Comparison of ENCODE assay signal across 8 cellular contexts in genomic region chr20:36439040-36439730, GRCh38.
A peak's percentile ranks its signal among the peaks of the same experiment; 100 is the strongest.
DNase-seq lines count a peak whose midpoint lies in the region; ATAC-seq and TF ChIP-seq lines count a peak whose summit lies in the region.

No MANE protein-coding gene starts in this region.

- no peaks in the 10 kb centered on the region for H3K9me3 Mint-ChIP-seq in CD4-positive, alpha-beta memory T cell
- H3K9me3 Mint-ChIP-seq in activated T-helper 17 cell treated with anti-CD3 and anti-CD28 coated beads, Interleukin-2, amount 50 U/mL, for 72 hours = no peaks in the 10 kb centered on the region

- peak; percentile 70 for TF ChIP-seq CTCF in HL-60 (IDR thresholded peaks at IDR 0.05; ENCODE audit: insufficient read depth, low read length)
- TF ChIP-seq CTCF in Peyer's patch (IDR thresholded peaks at IDR 0.05) = peak; percentile 57 to 79 (median 71)
- peak; percentile 88 for TF ChIP-seq CTCF in fibroblast of villous mesenchyme (IDR thresholded peaks at IDR 0.05; ENCODE audit: insufficient read depth, low read depth, low read length)
- TF ChIP-seq CTCF in osteoblast (IDR thresholded peaks at IDR 0.05; ENCODE audit: extremely low read depth, low read depth, low read length) = peak; percentile 85

- no peaks in the 10 kb centered on the region for H3K79me2 ChIP-seq in osteoblast (ENCODE audit: insufficient read depth, low read length)

- H3K27ac ChIP-seq in CD4-positive, alpha-beta memory T cell (ENCODE audit: low read depth, low read length) = no peak overlapping the region
- H3K27ac ChIP-seq in HL-60 (replicated peaks) (no peak overlapping the region), Peyer's patch (no peak overlapping the region), osteoblast (ENCODE audit: low read depth, low read length) (no peak overlapping the region)

- H2AFZ ChIP-seq in osteoblast (ENCODE audit: low read length) = no peak overlapping the region

- H3K4me3 Mint-ChIP-seq in CD4-positive, alpha-beta memory T cell = peak overlapping the region in 1 of 8 donors; percentile 40
- H3K4me3 Mint-ChIP-seq in activated T-helper 17 cell treated with anti-CD3 and anti-CD28 coated beads, Interleukin-2, amount 50 U/mL, for 72 hours = no peak overlapping the region

- POLR2A ChIA-PET in CD4-positive, alpha-beta memory T cell (lab: Charles Lee; ENCODE audit: partially characterized antibody) = interaction anchor here (0.6 to 0.7 kb wide), 2 partner anchors 16 to 21 kb away, joined by 3 read pairs; no protein-coding TSS in a partner anchor

- H3K4me1 ChIP-seq in CD4-positive, alpha-beta memory T cell (ENCODE audit: insufficient read depth, low read length) = no peaks in the 10 kb centered on the region
- peaks cover 0 to 4% (median 0%) of the 10 kb centered on the region in 4 donors for H3K4me1 ChIP-seq in Peyer's patch
- no peaks in the 10 kb centered on the region for H3K4me1 ChIP-seq in osteoblast (ENCODE audit: insufficient read depth, low read length)

- no peak overlapping the region for H3K4me3 ChIP-seq in CD4-positive, alpha-beta memory T cell (ENCODE audit: low read length in 2 of 2)
- H3K4me3 ChIP-seq in HL-60 (replicated peaks; ENCODE audit: insufficient read depth, low read length) = no peak overlapping the region
- no peak overlapping the region for H3K4me3 ChIP-seq in Peyer's patch
- H3K4me3 ChIP-seq in fibroblast of villous mesenchyme (ENCODE audit: low read depth, low read length) = no peak overlapping the region
- H3K4me3 ChIP-seq in osteoblast (ENCODE audit: insufficient read depth, low read length) = no peak overlapping the region

- peaks cover 3 to 13% (median 8%) of the 10 kb centered on the region in 4 donors for H3K4me1 Mint-ChIP-seq in CD4-positive, alpha-beta memory T cell
- no peaks in the 10 kb centered on the region for H3K4me1 Mint-ChIP-seq in activated T-helper 17 cell treated with anti-CD3 and anti-CD28 coated beads, Interleukin-2, amount 50 U/mL, for 72 hours

- ATAC-seq in activated T-helper 17 cell treated with anti-CD3 and anti-CD28 coated beads, Interleukin-2, amount 50 U/mL, for 72 hours (replicated peaks) = peak; percentile 46
- no peak for ATAC-seq in GM21515 (IDR thresholded peaks at IDR 0.05; ENCODE audit: unreplicated experiment)

- H3K27me3 Mint-ChIP-seq in CD4-positive, alpha-beta memory T cell = no peaks in the 10 kb centered on the region
- peaks cover 5% of the 10 kb centered on the region for H3K27me3 Mint-ChIP-seq in activated T-helper 17 cell treated with anti-CD3 and anti-CD28 coated beads, Interleukin-2, amount 50 U/mL, for 72 hours

- H3K9me3 ChIP-seq in CD4-positive, alpha-beta memory T cell (ENCODE audit: control insufficient read depth in 1 of 2, low read length in 2 of 2) = no peaks in the 10 kb centered on the region
- H3K9me3 ChIP-seq in Peyer's patch = no peaks in the 10 kb centered on the region
- no peaks in the 10 kb centered on the region for H3K9me3 ChIP-seq in osteoblast (ENCODE audit: low read depth, low read length)

- intact Hi-C loops in CD4-positive, alpha-beta memory T cell (cut with micrococcal nuclease) = loop anchor here (1.0 to 2.0 kb wide), 5 partner anchors 22 to 444 kb away; no protein-coding TSS in a partner anchor

- DNase-seq in CD4-positive, alpha-beta memory T cell = peak in 4 of 5 donors; percentile 36 to 49 (median 38)
- DNase-seq in HL-60 (ENCODE audit: low read depth in 1 of 2, low spot score in 1 of 2) = peak in 1 of 2 experiments; percentile 50
- peak; percentile 62 to 85 (median 70) for DNase-seq in Peyer's patch
- peak; percentile 52 for DNase-seq in fibroblast of villous mesenchyme (ENCODE audit: low read depth)
- peak; percentile 94 for DNase-seq in osteoblast (ENCODE audit: insufficient read length, low spot score, missing footprints)
- DNase-seq in ureter (ENCODE audit: low spot score) = peak; percentile 65

- no peaks in the 10 kb centered on the region for H3K36me3 ChIP-seq in CD4-positive, alpha-beta memory T cell (ENCODE audit: insufficient read depth, low read length)
- H3K36me3 ChIP-seq in Peyer's patch = no peaks in the 10 kb centered on the region
- H3K36me3 ChIP-seq in osteoblast (ENCODE audit: insufficient read depth, low read length) = no peaks in the 10 kb centered on the region

- H3K27me3 ChIP-seq in CD4-positive, alpha-beta memory T cell (ENCODE audit: insufficient read depth, low read length) = no peaks in the 10 kb centered on the region
- H3K27me3 ChIP-seq in HL-60 (ENCODE audit: insufficient read depth, poor library complexity, severe bottlenecking) = no peaks in the 10 kb centered on the region
- no peaks in the 10 kb centered on the region for H3K27me3 ChIP-seq in Peyer's patch
- H3K27me3 ChIP-seq in osteoblast (ENCODE audit: insufficient read depth, low read length) = peaks cover 7% of the 10 kb centered on the region

- CTCF ChIA-PET in CD4-positive, alpha-beta memory T cell (lab: Charles Lee; ENCODE audit: partially characterized antibody) = interaction anchor here (0.6 to 3.6 kb wide), 26 partner anchors 10 to 1256 kb away, joined by 3 to 58 read pairs (median 4); partner anchors contain the start of gene SCAND1

- no peaks in the 10 kb centered on the region for H4K20me1 ChIP-seq in osteoblast (ENCODE audit: insufficient read depth, low read length)

- H3K36me3 Mint-ChIP-seq in CD4-positive, alpha-beta memory T cell = no peaks in the 10 kb centered on the region
- no peaks in the 10 kb centered on the region for H3K36me3 Mint-ChIP-seq in activated T-helper 17 cell treated with anti-CD3 and anti-CD28 coated beads, Interleukin-2, amount 50 U/mL, for 72 hours (ENCODE audit: low read depth)

- H3K27ac Mint-ChIP-seq in CD4-positive, alpha-beta memory T cell = peak overlapping the region in 2 of 7 donors; percentile 3 to 30
- no peak overlapping the region for H3K27ac Mint-ChIP-seq in activated T-helper 17 cell treated with anti-CD3 and anti-CD28 coated beads, Interleukin-2, amount 50 U/mL, for 72 hours

- TF ChIP-seq POLR2A in Peyer's patch (IDR thresholded peaks at IDR 0.05) = no peak

- no peak overlapping the region for H3K4me2 ChIP-seq in osteoblast (ENCODE audit: insufficient read depth, low read length)
